In genomic region chr16:14301150-14302030, GRCh38 we compare ENCODE assay signal across 8 cellular contexts.
DNase-seq lines count a peak whose midpoint lies in the region; ATAC-seq and TF ChIP-seq lines count a peak whose summit lies in the region.

No MANE protein-coding gene starts in this region.

- CTCF ChIA-PET in Panc1 (lab: Charles Lee) = interaction anchor here (0.5 to 0.7 kb wide), 2 partner anchors 168 to 275 kb away, joined by 3 to 5 read pairs; no protein-coding TSS in a partner anchor

- no peaks in the 10 kb centered on the region for H3K27me3 ChIP-seq in Panc1 (ENCODE audit: control insufficient read depth, insufficient read depth, low read length)

- in situ Hi-C loops in Panc1 (cut with HindIII; ENCODE audit: low pct_unique_long_range_greater_than_20kb, low sequenced_read_pairs) = no loop called here

- peaks cover 23% of the 10 kb centered on the region for H3K36me3 Mint-ChIP-seq in dendritic cell treated with granulocyte-macrophage colony-stimulating factor and Interleukin-4, amounts not matched to agents 40 ng/mL and 50 ng/mL, for 4 days (ENCODE audit: low read depth)
- H3K36me3 Mint-ChIP-seq in mesothelial cell of epicardium = no peaks in the 10 kb centered on the region

- no peaks in the 10 kb centered on the region for H3K9me3 ChIP-seq in Panc1 (ENCODE audit: control insufficient read depth, insufficient read depth, low read depth, low read length)

- ATAC-seq in Panc1 (peak; percentile 42), HG03520 (IDR thresholded peaks at IDR 0.05; ENCODE audit: unreplicated experiment) (no peak)

- POLR2A ChIA-PET in Panc1 (lab: Charles Lee) = interaction anchor here (0.5 to 0.6 kb wide), 2 partner anchors 197 to 302 kb away, joined by 4 to 10 read pairs; no protein-coding TSS in a partner anchor

- peak in 2 of 3 experiments; percentile 36 to 53 for DNase-seq in stimulated activated CD4-positive, alpha-beta T cell treated with anti-CD3 and anti-CD28 coated beads, TNF-alpha, amount 100 ng/mL, for 4 hours (ENCODE audit: low read depth in 3 of 3)
- no peak for DNase-seq in stimulated activated CD4-positive, alpha-beta T cell treated with anti-CD3 and anti-CD28 coated beads, Interleukin-2, amount 100 ng/mL, for 48 hours
- no peak for DNase-seq in Panc1 (ENCODE audit: low read depth, low spot score)
- DNase-seq in mesothelial cell of epicardium (ENCODE audit: low spot score in 2 of 2, unreplicated experiment in 2 of 2) = no peak
- no peak for DNase-seq in NCI-H1436 treated with DMSO at 0.1 percent for 48 hours (lab: John Stamatoyannopoulos, UW)
- DNase-seq in AG08396 (ENCODE audit: low spot score) = no peak

- peak; percentile 38 for TF ChIP-seq CTCF in Panc1 (IDR thresholded peaks at IDR 0.05)
- TF ChIP-seq CTCF in mesothelial cell of epicardium (IDR thresholded peaks at IDR 0.05; ENCODE audit: unreplicated experiment) = no peak

- BruUV-seq in Panc1 (replicated peaks; lab: Mats Ljungman, UMichigan) = no TSS peak

- peak overlapping the region; percentile 55 to 77 for H3K4me3 ChIP-seq in Panc1 (ENCODE audit: low read depth in 2 of 2, low read length in 2 of 2)

- intact Hi-C loops in Panc1 (cut with micrococcal nuclease; ENCODE audit: unreplicated experiment) = loop anchor here (2.0 to 5.0 kb wide), 3 partner anchors 186 to 331 kb away; partner anchors contain the start of genes BFAR and PARN
- intact Hi-C loops in dendritic cell treated with granulocyte-macrophage colony-stimulating factor and Interleukin-4, amounts not matched to agents 40 ng/mL and 50 ng/mL, for 4 days (cut with micrococcal nuclease) = loop anchor here (5.0 to 10.0 kb wide), 2 partner anchors 143 to 379 kb away; partner anchors contain the start of gene ERCC4

- no peaks in the 10 kb centered on the region for H3K9me3 Mint-ChIP-seq in dendritic cell treated with granulocyte-macrophage colony-stimulating factor and Interleukin-4, amounts not matched to agents 40 ng/mL and 50 ng/mL, for 4 days
- H3K9me3 Mint-ChIP-seq in mesothelial cell of epicardium = no peaks in the 10 kb centered on the region

- H3K4me3 Mint-ChIP-seq in dendritic cell treated with granulocyte-macrophage colony-stimulating factor and Interleukin-4, amounts not matched to agents 40 ng/mL and 50 ng/mL, for 4 days = peak overlapping the region; percentile 86
- peak overlapping the region; percentile 69 for H3K4me3 Mint-ChIP-seq in mesothelial cell of epicardium

- peak overlapping the region; percentile 87 for H3K27ac ChIP-seq in Panc1 (ENCODE audit: low read length)

- no peaks in the 10 kb centered on the region for H3K36me3 ChIP-seq in Panc1 (ENCODE audit: control insufficient read depth, insufficient read depth, low read length)

- H3K27me3 Mint-ChIP-seq in dendritic cell treated with granulocyte-macrophage colony-stimulating factor and Interleukin-4, amounts not matched to agents 40 ng/mL and 50 ng/mL, for 4 days = peaks cover 53% of the 10 kb centered on the region
- peaks cover 65% of the 10 kb centered on the region for H3K27me3 Mint-ChIP-seq in mesothelial cell of epicardium (ENCODE audit: low read depth)

- peaks cover 21% of the 10 kb centered on the region for H3K4me1 ChIP-seq in Panc1 (ENCODE audit: control insufficient read depth, insufficient read depth, low read length)

- H3K4me1 Mint-ChIP-seq in dendritic cell treated with granulocyte-macrophage colony-stimulating factor and Interleukin-4, amounts not matched to agents 40 ng/mL and 50 ng/mL, for 4 days (ENCODE audit: low read depth) = peaks cover 55% of the 10 kb centered on the region
- peaks cover 16% of the 10 kb centered on the region for H3K4me1 Mint-ChIP-seq in mesothelial cell of epicardium

- H3K27ac Mint-ChIP-seq in dendritic cell treated with granulocyte-macrophage colony-stimulating factor and Interleukin-4, amounts not matched to agents 40 ng/mL and 50 ng/mL, for 4 days = peak overlapping the region; percentile 88
- peak overlapping the region; percentile 18 for H3K27ac Mint-ChIP-seq in mesothelial cell of epicardium

Comparison
In these comparisons a context has a peak if more than half of its experiments do, and no peak if none do; other contexts are left out.
1. DNase-seq: peak in stimulated activated CD4-positive, alpha-beta T cell treated with anti-CD3 and anti-CD28 coated beads, TNF-alpha, amount 100 ng/mL, for 4 hours (2 of 3); none in stimulated activated CD4-positive, alpha-beta T cell treated with anti-CD3 and anti-CD28 coated beads, Interleukin-2, amount 100 ng/mL, for 48 hours (0 of 2), Panc1 (single experiment), mesothelial cell of epicardium (0 of 2), NCI-H1436 treated with DMSO at 0.1 percent for 48 hours (single experiment) and AG08396 (single experiment).